In the genomic region with DNA sequence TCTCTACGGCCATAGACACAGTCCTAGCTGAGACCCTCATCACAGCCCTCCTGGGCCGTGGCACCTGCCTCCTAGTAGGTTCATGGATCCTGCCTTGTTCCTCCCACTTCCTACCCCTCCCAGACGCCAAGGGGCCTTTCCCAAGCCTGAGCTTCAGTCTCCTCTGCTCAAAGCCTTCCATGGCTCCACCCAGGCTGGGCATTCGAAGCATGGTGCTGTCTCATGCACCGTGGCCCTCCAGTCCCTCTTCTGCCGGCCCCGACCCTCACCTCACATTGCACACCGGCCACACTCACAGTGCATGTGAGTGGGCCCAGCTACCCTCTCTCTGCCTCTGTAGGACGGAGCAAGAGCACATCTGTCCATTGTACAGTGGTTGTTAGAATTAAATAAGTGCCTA, we compare ENCODE assay signal across 20 cellular contexts.
"Had no signal": no experiment of that assay in that cellular context is flagged by ENCODE, and none has a peak within 500 bp of the region (broad histone marks: within the 10 kb centered on the region; RNA-seq: fewer than 3 reads in every experiment).

No MANE protein-coding gene starts in this region.

- H3K36me3 ChIP-seq: breast epithelium, gastroesophageal sphincter, right atrium auricular region, tibial nerve, uterus had no signal

- ATAC-seq: gastroesophageal sphincter, left cardiac atrium, psoas muscle, WTC11 had no signal

- H3K9me3 ChIP-seq: breast epithelium, gastroesophageal sphincter, psoas muscle, right atrium auricular region, tibial nerve, uterus had no signal

- H3K4me1 ChIP-seq: breast epithelium, gastroesophageal sphincter, psoas muscle, right atrium auricular region, uterus had no signal

- H3K27me3 ChIP-seq: breast epithelium, right atrium auricular region, tibial nerve, uterus had no signal

- H3K4me3 ChIP-seq: coronary artery, gastroesophageal sphincter, psoas muscle, right atrium auricular region, tibial nerve, uterus had no signal

- DNase-seq: activated CD8-positive, alpha-beta memory T cell treated with anti-CD3 and anti-CD28 coated beads for 24 hours; activated CD8-positive, alpha-beta memory T cell treated with anti-CD3 and anti-CD28 coated beads, Interleukin-2, amount 50 U/mL, for 4 hours; activated naive CD4-positive, alpha-beta T cell treated with Interleukin-2 at 50 U/mL for 16 hours; activated naive CD8-positive, alpha-beta T cell treated with anti-CD3 and anti-CD28 coated beads for 36 hours; activated T-cell treated with anti-CD3 and anti-CD28 coated beads, Interleukin-2, amount 50 U/mL, for 24 hours; endodermal cell; left cardiac atrium; stimulated activated CD4-positive, alpha-beta T cell treated with anti-CD3 and anti-CD28 coated beads, Interleukin-4, amount 100 ng/mL, for 24 hours; stimulated activated naive CD4-positive, alpha-beta T cell treated with Interleukin-2 at 50 U/mL for 16 hours; T-helper 1 cell; T-helper 9 cell; uterus had no signal

- H3K27ac ChIP-seq: coronary artery, epithelial cell of prostate, gastroesophageal sphincter, psoas muscle, right atrium auricular region, uterus had no signal
